In the genomic region with DNA sequence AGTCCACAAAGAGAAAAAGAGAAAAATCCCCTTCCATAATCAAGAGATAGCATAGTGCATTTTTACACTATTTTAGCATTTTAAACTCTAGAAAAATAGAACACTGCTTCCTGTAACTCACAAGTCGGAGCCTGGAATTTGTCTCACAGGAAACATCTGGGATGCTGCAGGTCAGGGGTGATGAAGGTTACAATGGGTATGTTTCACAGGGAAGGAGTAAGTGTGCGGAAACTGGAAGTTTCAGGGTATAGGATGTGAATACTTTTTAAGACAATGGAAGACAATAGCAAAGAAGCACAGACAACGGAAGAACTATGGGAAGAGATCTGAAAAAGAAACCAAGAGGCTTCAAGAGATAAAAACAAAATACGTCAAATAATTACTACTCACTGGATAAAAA, we compare ENCODE assay signal across 17 cellular contexts.
DNase-seq lines count a peak whose midpoint lies in the region; ATAC-seq, FAIRE-seq and TF ChIP-seq lines count a peak whose summit lies in the region.
"Had no signal": no experiment of that assay in that cellular context is flagged by ENCODE, and none has a peak within 500 bp of the region (broad histone marks: within the 10 kb centered on the region; RNA-seq: fewer than 3 reads in every experiment).

No MANE protein-coding gene starts in this region.

- H3K4me2 ChIP-seq in HepG2 (ENCODE audit: low read depth, low read length), result no peak overlapping the region
- H3K4me2 ChIP-seq: A549 had no signal

- peak; percentile 39 to 56 for TF ChIP-seq RAD21 in liver (IDR thresholded peaks at IDR 0.05)
- TF ChIP-seq RAD21 in HepG2 (CRISPR knock-in tag; IDR thresholded peaks at IDR 0.05), result no peak

- no peak overlapping the region for H2AFZ ChIP-seq in HepG2 (ENCODE audit: low read length)

- CTCF ChIA-PET in HepG2 (lab: Yijun Ruan, JAX; ENCODE audit: low intra/inter-chr PET ratio, low total read pairs), result no interaction called here

- H3K4me3 ChIP-seq in liver (ENCODE audit: low read depth in 1 of 3, low read length in 3 of 3) (no peak overlapping the region), HepG2 (replicated peaks in 1 of 3; ENCODE audit: insufficient read depth in 1 of 3, low read depth in 2 of 3, low read length in 3 of 3) (no peak overlapping the region), right lobe of liver (no peak overlapping the region), spleen (no peak overlapping the region)
- H3K4me3 ChIP-seq: A549 had no signal

- H3K4me1 Mint-ChIP-seq in endothelial cell (ENCODE audit: unreplicated experiment), result peaks cover 22% of the 10 kb centered on the region
- H3K4me1 Mint-ChIP-seq: CD14-positive monocyte had no signal

- 70% methylated on average over 4 of the region's 4 CpGs for WGBS in liver
- WGBS in HepG2 (ENCODE audit: low lambda C conversion rate), result 62% methylated on average over 4 of the region's 4 CpGs
- 53% methylated on average over 4 of the region's 4 CpGs for WGBS in right lobe of liver (ENCODE audit: insufficient coverage, low coverage, low lambda C conversion rate, missing lambda C conversion rate)
- 50 to 63% (median 56%) methylated on average over 4 of the region's 4 CpGs for WGBS in spleen, 5 donors

- H3K36me3 Mint-ChIP-seq in endothelial cell (ENCODE audit: low read depth, unreplicated experiment), result no peaks in the 10 kb centered on the region
- H3K36me3 Mint-ChIP-seq: CD14-positive monocyte had no signal

- no peak overlapping the region for H3K9ac ChIP-seq in liver (ENCODE audit: low read depth in 1 of 2, low read length in 2 of 2)
- H3K9ac ChIP-seq in HepG2 (ENCODE audit: insufficient read depth, low read depth, low read length), result no peak overlapping the region

- no peaks in the 10 kb centered on the region for H3K36me3 ChIP-seq in liver (ENCODE audit: control insufficient read depth in 4 of 4, insufficient read depth in 3 of 4, low read depth in 1 of 4, low read length in 3 of 4)
- no peaks in the 10 kb centered on the region for H3K36me3 ChIP-seq in HepG2 (replicated peaks in 1 of 2; ENCODE audit: control insufficient read depth in 1 of 2, insufficient read depth in 2 of 2, low read length in 2 of 2)
- no peaks in the 10 kb centered on the region for H3K36me3 ChIP-seq in right lobe of liver
- no peaks in the 10 kb centered on the region for H3K36me3 ChIP-seq in spleen

- ATAC-seq in HepG2 (no peak), right lobe of liver (peak; percentile 64 to 85 (median 78)), GM19351 (IDR thresholded peaks at IDR 0.05; ENCODE audit: unreplicated experiment) (no peak)
- ATAC-seq: A549 had no signal

- no peaks in the 10 kb centered on the region for H3K27me3 ChIP-seq in liver (ENCODE audit: control insufficient read depth in 4 of 4, insufficient read depth in 4 of 4, low read length in 3 of 4)
- H3K27me3 ChIP-seq in HepG2 (ENCODE audit: control insufficient read depth in 1 of 2, insufficient read depth in 2 of 2, low read length in 2 of 2), result no peaks in the 10 kb centered on the region
- no peaks in the 10 kb centered on the region for H3K27me3 ChIP-seq in right lobe of liver
- H3K27me3 ChIP-seq in spleen (replicated peaks in 1 of 7), result no peaks in the 10 kb centered on the region

- no TSS peak for BruUV-seq in HepG2 (replicated peaks; lab: Mats Ljungman, UMichigan)

- H3K9me3 ChIP-seq in liver (ENCODE audit: control insufficient read depth in 4 of 4, low read length in 3 of 4) (no peaks in the 10 kb centered on the region), HepG2 (ENCODE audit: low read length) (no peaks in the 10 kb centered on the region), right lobe of liver (no peaks in the 10 kb centered on the region), spleen (no peaks in the 10 kb centered on the region)
- H3K9me3 ChIP-seq: A549 had no signal

- H3K9me3 Mint-ChIP-seq in endothelial cell (ENCODE audit: unreplicated experiment), result no peaks in the 10 kb centered on the region
- H3K9me3 Mint-ChIP-seq: HFFc6 had no signal

- no peak overlapping the region for H3K4me3 Mint-ChIP-seq in endothelial cell (ENCODE audit: unreplicated experiment)
- H3K4me3 Mint-ChIP-seq: CD14-positive monocyte, HFFc6 had no signal

- intact Hi-C loops in HepG2 (cut with micrococcal nuclease; ENCODE audit: unreplicated experiment), result no loop called here
- intact Hi-C loops in right lobe of liver (cut with DNase I), result no loop called here
- intact Hi-C loops in spleen (cut with DNase I; ENCODE audit: low total_unique reads), result no loop called here

- H3K27ac Mint-ChIP-seq in endothelial cell (ENCODE audit: unreplicated experiment), result no peak overlapping the region
- H3K27ac Mint-ChIP-seq: CD14-positive monocyte, HFFc6 had no signal

- H3K27me3 Mint-ChIP-seq in endothelial cell (ENCODE audit: unreplicated experiment), result peaks cover 2% of the 10 kb centered on the region

- FAIRE-seq in HepG2 (lab: Jason Lieb, UNC), result no peak
- FAIRE-seq: A549 had no signal

- POLR2A ChIA-PET in HepG2 (lab: Yijun Ruan, JAX), result no interaction called here

- no peaks in the 10 kb centered on the region for H3K79me2 ChIP-seq in HepG2 (ENCODE audit: insufficient read depth, low read length)

- H3K4me1 ChIP-seq in liver (ENCODE audit: control insufficient read depth in 4 of 4, insufficient read depth in 4 of 4, low read length in 3 of 4), result no peaks in the 10 kb centered on the region
- H3K4me1 ChIP-seq in HepG2 (ENCODE audit: insufficient read depth, low read length), result no peaks in the 10 kb centered on the region
- H3K4me1 ChIP-seq in right lobe of liver, result peaks cover 0 to 3% (median 0%) of the 10 kb centered on the region in 4 donors
- H3K4me1 ChIP-seq in spleen, result peaks cover 0 to 5% (median 0%) of the 10 kb centered on the region in 6 donors
- H3K4me1 ChIP-seq: A549 had no signal

- TF ChIP-seq EP300 in HepG2 (IDR thresholded peaks at IDR 0.05; ENCODE audit: low read depth in 2 of 2, low read length in 2 of 2), result no peak
- no peak for TF ChIP-seq EP300 in HepG2 (CRISPR knock-in tag; IDR thresholded peaks at IDR 0.05; ENCODE audit: borderline replicate concordance)

- H4K20me1 ChIP-seq in HepG2 (ENCODE audit: insufficient read depth, low read length), result no peaks in the 10 kb centered on the region

- TF ChIP-seq CTCF in liver (IDR thresholded peaks at IDR 0.05; ENCODE audit: low read depth, low read length, missing input control), result no peak
- no peak for TF ChIP-seq CTCF in HepG2 (CRISPR knock-in tag; IDR thresholded peaks at IDR 0.05)
- no peak for TF ChIP-seq CTCF in endothelial cell (IDR thresholded peaks at IDR 0.05; ENCODE audit: unreplicated experiment)
- no peak for TF ChIP-seq CTCF in right lobe of liver (IDR thresholded peaks at IDR 0.05)
- TF ChIP-seq CTCF in spleen (IDR thresholded peaks at IDR 0.05 in 8 of 11, conservative IDR thresholded peaks at IDR 0.05 in 3 of 11), result no peak

- TF ChIP-seq POLR2A in HepG2 (IDR thresholded peaks at IDR 0.05; ENCODE audit: insufficient read depth in 1 of 2, low read depth in 2 of 2, low read length in 2 of 2) (no peak), right lobe of liver (IDR thresholded peaks at IDR 0.05) (no peak), spleen (IDR thresholded peaks at IDR 0.05) (no peak)

- H3K27ac ChIP-seq in liver (ENCODE audit: low read depth in 1 of 2, low read length in 2 of 2), result peak overlapping the region; percentile 21 to 50
- H3K27ac ChIP-seq in HepG2 (ENCODE audit: extremely low read length, insufficient read depth, low read length), result no peak overlapping the region
- no peak overlapping the region for H3K27ac ChIP-seq in right lobe of liver
- H3K27ac ChIP-seq in spleen, result peak overlapping the region in 7 of 8 donors; percentile 9 to 51 (median 39)
- H3K27ac ChIP-seq: A549 had no signal

- DNase-seq in HepG2 (ENCODE audit: low spot score) (no peak), endothelial cell (ENCODE audit: low spot score) (peak; percentile 55), right lobe of liver (no peak), spleen (no peak), pons (ENCODE audit: low spot score) (no peak), HK-2 (ENCODE audit: unreplicated experiment) (no peak)
- DNase-seq: Calu3; KG1; NCI-H1092; NCI-H2107; NCI-H526 treated with DMSO at 0.1 percent for 48 hours; NK-92 treated with Interleukin-12 subunit alpha and Interleukin-12 subunit beta, amount 100 ng/mL, for 24 hours had no signal

- in situ Hi-C loops in HepG2 (cut with HindIII; ENCODE audit: extremely low pct_ligation_motif_present, low pct_unique_long_range_greater_than_20kb), result no loop called here

TF ChIP-seq in liver, 16 proteins besides CTCF, POLR2A, EP300 and RAD21 (continues in another document):
- peak; percentile 100 for TF ChIP-seq NR2F2 (IDR thresholded peaks at IDR 0.05)
- peak; percentile 41 for TF ChIP-seq SP1 (IDR thresholded peaks at IDR 0.05)
- no peak for TF ChIP-seq ATF3 (IDR thresholded peaks at IDR 0.05)
- no peak for TF ChIP-seq GABPA (IDR thresholded peaks at IDR 0.05 in 1 of 2, conservative IDR thresholded peaks at IDR 0.05 in 1 of 2)

TF ChIP-seq in HepG2, 621 proteins besides CTCF, POLR2A, EP300 and RAD21 (continues in another document):
- TF ChIP-seq ZBTB33 (CRISPR knock-in tag; IDR thresholded peaks at IDR 0.05) (no peak), RARG (CRISPR knock-in tag; IDR thresholded peaks at IDR 0.05; ENCODE audit: low read depth) (no peak), PRPF4 (IDR thresholded peaks at IDR 0.05; ENCODE audit: low read depth, low read length, poor library complexity, severe bottlenecking) (no peak), KLF13 (CRISPR knock-in tag; IDR thresholded peaks at IDR 0.05) (no peak)

Comparison
In these comparisons a context has a peak if more than half of its experiments do, and no peak if none do; other contexts are left out.
1. H3K27ac ChIP-seq: peak in liver (2 of 2) and spleen (7 of 8); none in HepG2 (single experiment) and right lobe of liver (0 of 3).
2. ATAC-seq: peak in right lobe of liver (4 of 4); none in HepG2 (single experiment) and GM19351 (single experiment).